ENCODE assay signal across 12 cellular contexts in genomic region chr11:104898685-104899013, GRCh38. TPM values are rescaled to one million over a fixed set of nuclear protein-coding genes. Genes with fewer than 3 reads are reported as not detected.
A peak's percentile ranks its signal among the peaks of the same experiment; 100 is the strongest.
DNase-seq lines count a peak whose midpoint lies in the region; ATAC-seq and TF ChIP-seq lines count a peak whose summit lies in the region.
"Had no signal": no experiment of that assay in that cellular context is flagged by ENCODE, and none has a peak within 500 bp of the region (broad histone marks: within the 10 kb centered on the region; RNA-seq: fewer than 3 reads in every experiment).

No MANE protein-coding gene starts in this region.

- H3K9me3 Mint-ChIP-seq in CD4-positive, CD25-positive, alpha-beta regulatory T cell, result peaks cover 0 to 1% (median 0%) of the 10 kb centered on the region in 7 donors
- H3K9me3 Mint-ChIP-seq in osteocyte (ENCODE audit: unreplicated experiment), result peaks cover 6% of the 10 kb centered on the region

- no peak overlapping the region for H3K9ac ChIP-seq in fibroblast of lung (ENCODE audit: insufficient read depth, low read length)

- no peak overlapping the region for H3K4me2 ChIP-seq in fibroblast of lung (ENCODE audit: extremely low read depth, insufficient read depth, low read length)

- peak overlapping the region; percentile 17 for H2AFZ ChIP-seq in fibroblast of lung (ENCODE audit: low read length)

- DNase-seq in CD4-positive, CD25-positive, alpha-beta regulatory T cell, result no peak
- DNase-seq in LHCN-M2 (ENCODE audit: low read depth) (peak; percentile 6), fibroblast of lung (ENCODE audit: low read depth in 2 of 2) (peak in 1 of 2 donors; percentile 13), osteocyte (ENCODE audit: extremely low spot score, unreplicated experiment) (no peak), NCI-H146 (lab: John Stamatoyannopoulos, UW) (no peak), amniotic stem cell (lab: John Stamatoyannopoulos, UW) (no peak), NCI-H226 (no peak)
- no peak for DNase-seq in central memory CD4-positive, alpha-beta T cell
- DNase-seq: NCI-H1092; stimulated activated CD4-positive, alpha-beta T cell treated with anti-CD3 and anti-CD28 coated beads, Interleukin-4, amount 100 ng/mL, for 4 hours had no signal

- no peaks in the 10 kb centered on the region for H3K9me3 ChIP-seq in CD4-positive, CD25-positive, alpha-beta regulatory T cell (ENCODE audit: control insufficient read depth in 2 of 2, low read length in 2 of 2)
- no peaks in the 10 kb centered on the region for H3K9me3 ChIP-seq in fibroblast of lung (ENCODE audit: control insufficient read depth, insufficient read depth, low read depth, low read length)

- ATAC-seq in CD4-positive, CD25-positive, alpha-beta regulatory T cell (ENCODE audit: low read depth in 2 of 2), result no peak

- no peaks in the 10 kb centered on the region for H3K79me2 ChIP-seq in fibroblast of lung (ENCODE audit: control insufficient read depth, insufficient read depth, low read length)

- no peaks in the 10 kb centered on the region for H3K27me3 Mint-ChIP-seq in CD4-positive, CD25-positive, alpha-beta regulatory T cell
- no peaks in the 10 kb centered on the region for H3K27me3 Mint-ChIP-seq in osteocyte (ENCODE audit: unreplicated experiment)

- peak overlapping the region; percentile 62 for H3K27ac ChIP-seq in CD4-positive, CD25-positive, alpha-beta regulatory T cell (ENCODE audit: insufficient read depth, low read length, poor library complexity, severe bottlenecking)
- no peak overlapping the region for H3K27ac ChIP-seq in fibroblast of lung (ENCODE audit: insufficient read depth, low read length)

- TF ChIP-seq CTCF in fibroblast of lung (conservative IDR thresholded peaks at IDR 0.05 in 1 of 2, IDR thresholded peaks at IDR 0.05 in 1 of 2; ENCODE audit: low read depth in 1 of 2, low read length in 2 of 2), result no peak
- TF ChIP-seq CTCF in osteocyte (IDR thresholded peaks at IDR 0.05), result no peak

- H3K4me1 Mint-ChIP-seq in CD4-positive, CD25-positive, alpha-beta regulatory T cell, result peaks cover 33 to 46% (median 42%) of the 10 kb centered on the region in 4 donors
- peaks cover 30% of the 10 kb centered on the region for H3K4me1 Mint-ChIP-seq in osteocyte (ENCODE audit: unreplicated experiment)

- peak overlapping the region; percentile 89 to 92 (median 91) for H3K27ac Mint-ChIP-seq in CD4-positive, CD25-positive, alpha-beta regulatory T cell
- H3K27ac Mint-ChIP-seq in osteocyte (ENCODE audit: unreplicated experiment), result peak overlapping the region; percentile 92

- peaks cover 16% of the 10 kb centered on the region for H3K36me3 Mint-ChIP-seq in CD4-positive, CD25-positive, alpha-beta regulatory T cell
- H3K36me3 Mint-ChIP-seq in osteocyte (ENCODE audit: unreplicated experiment), result peaks cover 2% of the 10 kb centered on the region

- H3K4me1 ChIP-seq in CD4-positive, CD25-positive, alpha-beta regulatory T cell (ENCODE audit: control insufficient read depth, insufficient read depth, low read length, poor library complexity, severe bottlenecking), result peaks cover 13% of the 10 kb centered on the region
- H3K4me1 ChIP-seq in fibroblast of lung (ENCODE audit: control insufficient read depth, extremely low read depth, insufficient read depth, low read length), result no peaks in the 10 kb centered on the region

- H4K20me1 ChIP-seq in fibroblast of lung (ENCODE audit: control insufficient read depth, extremely low read depth, insufficient read depth, low read length), result no peaks in the 10 kb centered on the region

- H3K4me3 Mint-ChIP-seq in CD4-positive, CD25-positive, alpha-beta regulatory T cell, result peak overlapping the region; percentile 42 to 90 (median 84)
- peak overlapping the region; percentile 62 for H3K4me3 Mint-ChIP-seq in osteocyte (ENCODE audit: unreplicated experiment)

- H3K36me3 ChIP-seq in CD4-positive, CD25-positive, alpha-beta regulatory T cell (ENCODE audit: control insufficient read depth, insufficient read depth, low read length), result peaks cover 4% of the 10 kb centered on the region
- no peaks in the 10 kb centered on the region for H3K36me3 ChIP-seq in fibroblast of lung (ENCODE audit: control insufficient read depth, insufficient read depth, low read length)

- H3K27me3 ChIP-seq in CD4-positive, CD25-positive, alpha-beta regulatory T cell (ENCODE audit: control insufficient read depth, insufficient read depth, low read length), result no peaks in the 10 kb centered on the region
- no peaks in the 10 kb centered on the region for H3K27me3 ChIP-seq in fibroblast of lung (ENCODE audit: control insufficient read depth, insufficient read depth, low read length)

- peak overlapping the region; percentile 78 for H3K4me3 ChIP-seq in CD4-positive, CD25-positive, alpha-beta regulatory T cell (ENCODE audit: low read depth, low read length)
- peak overlapping the region in 1 of 4 experiments; percentile 25 for H3K4me3 ChIP-seq in fibroblast of lung (replicated peaks in 1 of 4; ENCODE audit: control extremely low read depth in 1 of 4, insufficient read depth in 1 of 4, low read depth in 3 of 4, low read length in 4 of 4)

RNA-seq across cellular contexts. Expression of gene CASP12, which starts 0.4 kb away (rescaled TPM):
- total RNA-seq in CD4-positive, CD25-positive, alpha-beta regulatory T cell, result 0.72 TPM
- polyA plus RNA-seq in CD4-positive, CD25-positive, alpha-beta regulatory T cell, result under 1 TPM in 3 of 4 donors, not detected in 1; 0.37 to 0.77 (median 0.49) TPM
- total RNA-seq in LHCN-M2 (2014; rRNA removed) (0.13 TPM in 1 of 2 replicates, not detected in the other), fibroblast of lung (0.17 and 0.26 TPM in 2 replicates), osteocyte (0.24 and 0.78 TPM in 2 replicates)
- polyA plus RNA-seq in LHCN-M2 (2012), result not detected
- 0.09 TPM in 1 of 2 replicates, not detected in the other for polyA plus RNA-seq in fibroblast of lung
- polyA plus RNA-seq in fibroblast of lung (2012), result not detected in 2 replicates
- polyA minus RNA-seq in fibroblast of lung (ENCODE audit: low replicate concordance), result not detected in 2 replicates
- total RNA-seq: mononuclear cell, OCI-LY7 had no signal
